In genomic region chr3:44048949-44049348, GRCh38 we compare ENCODE assay signal across 28 cellular contexts.
DNase-seq lines count a peak whose midpoint lies in the region; ATAC-seq and TF ChIP-seq lines count a peak whose summit lies in the region.
"Had no signal": no experiment of that assay in that cellular context is flagged by ENCODE, and none has a peak within 500 bp of the region (broad histone marks: within the 10 kb centered on the region; RNA-seq: fewer than 3 reads in every experiment).

No MANE protein-coding gene starts in this region.

- H3K4me1 ChIP-seq in GM23338 (ENCODE audit: insufficient read depth) (peaks cover 13% of the 10 kb centered on the region; the same call in 1 of the 2 replicates), body of pancreas (peaks cover 20% of the 10 kb centered on the region), trophoblast cell (ENCODE audit: control insufficient read depth in 1 of 2, insufficient read depth in 2 of 2, low read length in 2 of 2) (peaks cover 14 to 16% of the 10 kb centered on the region in 2 experiments), upper lobe of left lung (no peaks in the 10 kb centered on the region)
- H3K4me1 ChIP-seq: HAP-1 had no signal

- H3K4me1 Mint-ChIP-seq in GM23338 = peaks cover 30% of the 10 kb centered on the region
- H3K4me1 Mint-ChIP-seq: CD4-positive, alpha-beta memory T cell had no signal

- intact Hi-C loops in body of pancreas (cut with DNase I) = no loop called here

- DNase-seq in GM23338 (ENCODE audit: low spot score) (no peak), body of pancreas (no peak), trophoblast cell (no peak), upper lobe of left lung (no peak), germinal center (ENCODE audit: low spot score) (no peak), SIG-M5 (lab: John Stamatoyannopoulos, UW) (no peak)
- DNase-seq: AML-193; C1 segment of cervical spinal cord; CD4-positive, alpha-beta memory T cell; COR-L47; DMS 273 treated with DMSO at 0.1 percent for 48 hours; DMS79; GDM1; GM23248; MM.1S; NCI-H1694; NCI-H2081; NCI-H2227 treated with DMSO at 0.1 percent for 48 hours; NCI-H526 treated with DMSO at 0.1 percent for 48 hours; SHP77; SK-N-SH; SW 1271 had no signal

- no peak overlapping the region for H3K4ac ChIP-seq in trophoblast cell (ENCODE audit: low read depth, low read length)

- H2BK120ac ChIP-seq in trophoblast cell (ENCODE audit: insufficient read depth, low read length, poor library complexity) = peak overlapping the region; percentile 38

- no peaks in the 10 kb centered on the region for H4K20me1 ChIP-seq in GM23338 (replicated peaks; ENCODE audit: insufficient read depth)

- H3K9me3 Mint-ChIP-seq in GM23338 = no peaks in the 10 kb centered on the region; the same call in 2 of the 3 replicates
- H3K9me3 Mint-ChIP-seq: CD4-positive, alpha-beta memory T cell; IgD-negative memory B cell had no signal

- no peak overlapping the region for H3K23ac ChIP-seq in trophoblast cell (ENCODE audit: low read length)

- H3F3A ChIP-seq in GM23338 (replicated peaks; ENCODE audit: low read depth) = no peaks in the 10 kb centered on the region

- H3K9me3 ChIP-seq in body of pancreas = no peaks in the 10 kb centered on the region
- peaks cover 2% of the 10 kb centered on the region for H3K9me3 ChIP-seq in trophoblast cell (ENCODE audit: insufficient read depth, low read depth, low read length)
- H3K9me3 ChIP-seq in upper lobe of left lung = no peaks in the 10 kb centered on the region
- H3K9me3 ChIP-seq: A549, HAP-1, SK-N-SH had no signal

- H2AK5ac ChIP-seq in trophoblast cell (ENCODE audit: low read length) = peak overlapping the region; percentile 70

- H4K12ac ChIP-seq in trophoblast cell (ENCODE audit: low read depth, low read length) = no peak overlapping the region

- H3K27me3 ChIP-seq in GM23338 (ENCODE audit: insufficient read depth) (no peaks in the 10 kb centered on the region), body of pancreas (no peaks in the 10 kb centered on the region), trophoblast cell (ENCODE audit: insufficient read depth, low read length) (no peaks in the 10 kb centered on the region), upper lobe of left lung (no peaks in the 10 kb centered on the region)

- H2BK12ac ChIP-seq in trophoblast cell (ENCODE audit: low read length) = peak overlapping the region; percentile 45

- H2AFZ ChIP-seq in GM23338 = no peak overlapping the region
- no peak overlapping the region for H2AFZ ChIP-seq in trophoblast cell (ENCODE audit: insufficient read depth, low read length, poor library complexity)
- H2AFZ ChIP-seq: GM23248 had no signal

- TF ChIP-seq POLR2A in body of pancreas (IDR thresholded peaks at IDR 0.05) (no peak), upper lobe of left lung (IDR thresholded peaks at IDR 0.05) (no peak)

- peaks cover 3% of the 10 kb centered on the region for H3K79me1 ChIP-seq in trophoblast cell (ENCODE audit: low read length)

- H3K27ac ChIP-seq in GM23338 (ENCODE audit: low read depth) (no peak overlapping the region), body of pancreas (peak overlapping the region; percentile 44 to 79 (median 61)), trophoblast cell (ENCODE audit: low read depth, low read length) (peak overlapping the region; percentile 80), upper lobe of left lung (peak overlapping the region in 3 of 4 donors; percentile 53 to 57 (median 53))
- H3K27ac ChIP-seq: A549, GM23248, KMS-11, RWPE1 had no signal

- no peak for TF ChIP-seq EP300 in upper lobe of left lung (IDR thresholded peaks at IDR 0.05)

- no peak overlapping the region for H3K4me3 Mint-ChIP-seq in GM23338
- H3K4me3 Mint-ChIP-seq: CD4-positive, alpha-beta memory T cell; IgD-negative memory B cell had no signal

- H3K9me2 ChIP-seq in GM23338 (ENCODE audit: insufficient read depth) = peaks cover 32% of the 10 kb centered on the region
- H3K9me2 ChIP-seq: SK-N-SH had no signal

- H2BK5ac ChIP-seq in trophoblast cell (ENCODE audit: low read depth, low read length, poor library complexity) = peak overlapping the region; percentile 36

- H3K36me3 Mint-ChIP-seq in GM23338 (ENCODE audit: low read depth) = no peaks in the 10 kb centered on the region; the same call in 2 of the 3 replicates
- H3K36me3 Mint-ChIP-seq: CD4-positive, alpha-beta memory T cell had no signal

- H3K4me2 ChIP-seq in GM23338 (0 out of 2 replicates have a peak overlapping the region, but pooled peaks have one; percentile 63), trophoblast cell (ENCODE audit: low read length) (peak overlapping the region; percentile 54)
- H3K4me2 ChIP-seq: A549, KMS-11 had no signal

- no peak overlapping the region for H3K18ac ChIP-seq in trophoblast cell (ENCODE audit: low read length)

- H4K91ac ChIP-seq in trophoblast cell (ENCODE audit: low read depth, low read length) = peak overlapping the region; percentile 30

- H3K79me2 ChIP-seq in GM23338 (replicated peaks; ENCODE audit: insufficient read depth) (no peaks in the 10 kb centered on the region), trophoblast cell (ENCODE audit: control insufficient read depth, insufficient read depth, low read length, poor library complexity) (no peaks in the 10 kb centered on the region)

- no peaks in the 10 kb centered on the region for H3K36me3 ChIP-seq in GM23338 (ENCODE audit: insufficient read depth)
- H3K36me3 ChIP-seq in body of pancreas (replicated peaks in 1 of 2; ENCODE audit: insufficient read depth in 1 of 2, low read depth in 2 of 2) = no peaks in the 10 kb centered on the region
- no peaks in the 10 kb centered on the region for H3K36me3 ChIP-seq in trophoblast cell (ENCODE audit: control insufficient read depth in 1 of 2, insufficient read depth in 2 of 2, low read length in 2 of 2)
- H3K36me3 ChIP-seq in upper lobe of left lung = no peaks in the 10 kb centered on the region
- H3K36me3 ChIP-seq: HAP-1 had no signal

- no peak overlapping the region for H3K4me3 ChIP-seq in GM23338
- no peak overlapping the region for H3K4me3 ChIP-seq in body of pancreas
- H3K4me3 ChIP-seq in trophoblast cell (ENCODE audit: low read depth, low read length) = no peak overlapping the region
- no peak overlapping the region for H3K4me3 ChIP-seq in upper lobe of left lung
- H3K4me3 ChIP-seq: A549, GM23248, HAP-1 had no signal

- TF ChIP-seq CTCF in GM23338 (conservative IDR thresholded peaks at IDR 0.05; ENCODE audit: low read depth in 2 of 2) (no peak), body of pancreas (IDR thresholded peaks at IDR 0.05) (no peak), upper lobe of left lung (IDR thresholded peaks at IDR 0.05) (no peak)

- no peak for ATAC-seq in GM23338
- no peak for ATAC-seq in body of pancreas
- ATAC-seq in upper lobe of left lung (ENCODE audit: low FRiP score in 2 of 2) = no peak
- ATAC-seq in HG02588 (IDR thresholded peaks at IDR 0.05; ENCODE audit: unreplicated experiment) = no peak
- ATAC-seq: A549 had no signal

- no peak overlapping the region for H4K8ac ChIP-seq in trophoblast cell (ENCODE audit: low read depth, low read length)

- H3K9ac ChIP-seq in trophoblast cell (ENCODE audit: low read length) = no peak overlapping the region
- H3K9ac ChIP-seq: GM23248, KMS-11, SK-N-SH had no signal

- WGBS in body of pancreas, 2 donors = 78 to 89% methylated on average over 2 of the region's 2 CpGs
- WGBS in trophoblast cell (ENCODE audit: extremely low coverage, insufficient coverage, insufficient read length) = no CpG with 5 or more reads among the region's 2 CpGs
- WGBS in upper lobe of left lung, 2 donors = 87 to 94% methylated on average over 2 of the region's 2 CpGs

- peak overlapping the region; percentile 57 for H3K14ac ChIP-seq in trophoblast cell (ENCODE audit: low read length)

- peaks cover 4% of the 10 kb centered on the region for H3K27me3 Mint-ChIP-seq in GM23338 (ENCODE audit: insufficient read depth, low read depth, poor library complexity)
- H3K27me3 Mint-ChIP-seq: IgD-negative memory B cell had no signal

- no peak overlapping the region for H3K27ac Mint-ChIP-seq in GM23338
- H3K27ac Mint-ChIP-seq: CD4-positive, alpha-beta memory T cell; IgD-negative memory B cell had no signal

TF ChIP-seq in GM23338, 12 proteins besides CTCF, POLR2A, EP300 and RAD21:
- no peak for TF ChIP-seq EZH2 (IDR thresholded peaks at IDR 0.05; ENCODE audit: low read depth, unreplicated experiment)
- no peak for TF ChIP-seq STAT1 (IDR thresholded peaks at IDR 0.05; ENCODE audit: unreplicated experiment)
- no peak for TF ChIP-seq REST (IDR thresholded peaks at IDR 0.05; ENCODE audit: unreplicated experiment)
- TF ChIP-seq ETS1 (IDR thresholded peaks at IDR 0.05) = no peak
